In genomic region chr1:42223036-42223435, GRCh38 we compare ENCODE assay signal across 1 cellular context.
TF ChIP-seq lines count a peak whose summit lies in the region.

No MANE protein-coding gene starts in this region.

TF ChIP-seq in K562, 482 proteins besides CTCF, POLR2A, EP300 and RAD21 (continued from another document):
- TF ChIP-seq CTCFL (IDR thresholded peaks at IDR 0.05; ENCODE audit: borderline replicate concordance, insufficient read depth, low read depth, low read length, poor library complexity, severe bottlenecking) (no peak), KLF10 (CRISPR knock-in tag; IDR thresholded peaks at IDR 0.05) (no peak), KDM5B (IDR thresholded peaks at IDR 0.05; ENCODE audit: insufficient replicate concordance, low read depth, low read length) (no peak), CXXC5 (CRISPR knock-in tag; IDR thresholded peaks at IDR 0.05) (no peak), U2AF2 (optimal IDR thresholded peaks at IDR 0.05; ENCODE audit: low read depth, low read length) (no peak), ZNF511 (CRISPR knock-in tag; IDR thresholded peaks at IDR 0.05) (no peak), ZMIZ1 (IDR thresholded peaks at IDR 0.05; ENCODE audit: low read depth in 2 of 2, low read length in 2 of 2) (no peak), FOXK1 (CRISPR knock-in tag; IDR thresholded peaks at IDR 0.05; ENCODE audit: borderline replicate concordance) (no peak), BMI1 (IDR thresholded peaks at IDR 0.05; ENCODE audit: low read length) (no peak), RCOR1 (IDR thresholded peaks at IDR 0.05; ENCODE audit: borderline replicate concordance in 1 of 2, low read depth in 2 of 2, low read length in 2 of 2) (no peak), CBFA2T2 (conservative IDR thresholded peaks at IDR 0.05) (no peak), THAP12 (CRISPR knock-in tag; IDR thresholded peaks at IDR 0.05) (no peak), ZNF395 (CRISPR knock-in tag; IDR thresholded peaks at IDR 0.05) (no peak), POLR3A (IDR thresholded peaks at IDR 0.05; ENCODE audit: borderline replicate concordance, extremely low read depth, insufficient read depth, insufficient read length) (no peak)
